11 cellular contexts compared by ENCODE assay signal in the genomic region with DNA sequence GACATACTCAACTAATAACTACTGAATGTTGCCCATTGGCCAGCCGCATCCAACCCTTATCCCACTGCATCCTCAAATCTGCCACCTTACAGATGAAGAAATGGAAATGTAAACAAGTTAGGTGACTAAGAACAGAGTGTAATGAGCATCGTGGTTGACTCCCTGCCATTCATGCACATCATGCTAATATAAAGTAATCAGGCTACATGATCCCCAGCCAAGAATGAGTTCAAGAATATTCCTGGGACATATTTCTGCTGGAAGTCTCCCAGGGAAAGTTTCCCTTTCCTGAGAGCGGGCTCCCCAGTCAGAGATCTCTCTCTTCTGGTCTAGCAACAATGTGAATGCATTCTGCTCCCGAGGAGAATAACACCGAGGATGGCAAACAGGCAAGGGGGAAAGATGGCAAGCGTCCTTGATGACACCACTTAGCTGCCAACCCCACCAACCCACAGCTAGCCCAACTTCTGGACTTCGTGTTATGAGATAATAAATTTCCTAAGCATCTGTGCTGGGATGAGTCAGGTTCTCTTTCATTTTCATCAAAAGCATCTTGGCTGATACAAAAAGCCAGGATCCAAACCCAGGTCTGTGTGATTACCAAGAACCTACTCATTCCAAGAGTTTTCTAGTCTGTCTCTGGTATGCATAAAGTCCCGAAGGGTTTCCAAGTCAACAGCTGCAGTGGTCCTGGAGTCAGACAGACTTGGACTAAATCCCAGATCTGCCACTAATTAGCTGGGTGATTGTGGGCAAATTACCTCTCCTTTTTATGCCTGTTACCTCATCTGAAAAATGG. TPM values are rescaled to one million over a fixed set of nuclear protein-coding genes. Genes with fewer than 3 reads are reported as not detected.
DNase-seq lines count a peak whose midpoint lies in the region; ATAC-seq and TF ChIP-seq lines count a peak whose summit lies in the region.
"Had no signal": no experiment of that assay in that cellular context is flagged by ENCODE, and none has a peak within 500 bp of the region (broad histone marks: within the 10 kb centered on the region; RNA-seq: fewer than 3 reads in every experiment).

No MANE protein-coding gene starts in this region.

- TF ChIP-seq CTCF in psoas muscle (IDR thresholded peaks at IDR 0.05) (no peak), RWPE1 (conservative IDR thresholded peaks at IDR 0.05; ENCODE audit: low read depth) (no peak)

- 20 to 27% (median 22%) methylated on average over 8 of the region's 8 CpGs for WGBS in psoas muscle, 3 donors

- POLR2A ChIA-PET in RWPE1 (lab: Yijun Ruan, JAX; ENCODE audit: low non-redundant PET) = no interaction called here

- CTCF ChIA-PET in RWPE1 (lab: Yijun Ruan, JAX) = no interaction called here

- H3K27ac ChIP-seq in psoas muscle (no peak overlapping the region), RWPE1 (no peak overlapping the region)
- H3K27ac ChIP-seq: adrenal gland had no signal

- H3K4me1 ChIP-seq in psoas muscle = peaks cover 7% of the 10 kb centered on the region
- H3K4me1 ChIP-seq: adrenal gland had no signal

- H3K9me3 ChIP-seq in psoas muscle = no peaks in the 10 kb centered on the region
- H3K9me3 ChIP-seq: adrenal gland had no signal

- H3K36me3 ChIP-seq in psoas muscle (ENCODE audit: insufficient read depth in 1 of 2, low read depth in 1 of 2) = no peaks in the 10 kb centered on the region
- H3K36me3 ChIP-seq: adrenal gland had no signal

- DNase-seq in EH (ENCODE audit: low read depth) (peak; percentile 52), NCI-H146 treated with DMSO at 0.1 percent for 48 hours (lab: John Stamatoyannopoulos, UW; ENCODE audit: unreplicated experiment) (peak; percentile 18), astrocyte of the hippocampus (ENCODE audit: low read depth, low spot score) (peak; percentile 87), psoas muscle (no peak), HuH-7 (ENCODE audit: low spot score) (no peak), DMS153 (lab: John Stamatoyannopoulos, UW) (no peak), RWPE1 (ENCODE audit: low spot score) (no peak), foreskin melanocyte (no peak)
- DNase-seq: adrenal gland; CD8-positive, alpha-beta memory T cell; MV-4-11 had no signal

- peak overlapping the region; percentile 17 for H3K4me3 ChIP-seq in psoas muscle
- H3K4me3 ChIP-seq: adrenal gland had no signal

- no peaks in the 10 kb centered on the region for H3K27me3 ChIP-seq in psoas muscle (ENCODE audit: insufficient read depth in 3 of 3, low read length in 2 of 3)
- H3K27me3 ChIP-seq: adrenal gland had no signal

- peak in 1 of 4 donors; percentile 41 for ATAC-seq in psoas muscle

- intact Hi-C loops in psoas muscle (cut with DNase I) = no loop called here

RNA-seq across cellular contexts. Expression of gene SERP2, which starts 55.7 kb away (rescaled TPM):
- total RNA-seq in psoas muscle = 1 to 10 TPM in 2 of 4 donors, under 1 TPM in 2; 0.57 to 1.2 (median 0.95) TPM
- polyA plus RNA-seq in psoas muscle = 1 to 10 TPM in 2 of 3 donors, under 1 TPM in 1; 0.82 to 1.8 (median 1.4) TPM

Comparison
In these comparisons a context has a peak if more than half of its experiments do, and no peak if none do; other contexts are left out.
1. DNase-seq: peak in EH (single experiment), NCI-H146 treated with DMSO at 0.1 percent for 48 hours (single experiment) and astrocyte of the hippocampus (single experiment); none in psoas muscle (0 of 2), HuH-7 (single experiment), DMS153 (single experiment), RWPE1 (single experiment) and foreskin melanocyte (single experiment).